ENCODE assay signal across 1 cellular context in genomic region chr10:98910048-98910447, GRCh38.
TF ChIP-seq lines count a peak whose summit lies in the region.

No MANE protein-coding gene starts in this region.

TF ChIP-seq in K562, 482 proteins besides CTCF, POLR2A, EP300 and RAD21 (continued from another document):
- no peak for TF ChIP-seq ZNF407 (IDR thresholded peaks at IDR 0.05; ENCODE audit: low read depth)
- TF ChIP-seq GABPA (tag; conservative IDR thresholded peaks at IDR 0.05; ENCODE audit: low read depth), result no peak
- 0 out of 2 replicates have a peak, but pooled peaks have one; percentile 42 for TF ChIP-seq BACH1 (tag; IDR thresholded peaks at IDR 0.05)
- TF ChIP-seq ZNF431 (CRISPR knock-in tag; IDR thresholded peaks at IDR 0.05), result no peak
- no peak; the same call in 1 of the 2 replicates for TF ChIP-seq ILF3 (IDR thresholded peaks at IDR 0.05; ENCODE audit: borderline replicate concordance)
- no peak for TF ChIP-seq TCFL5 (CRISPR knock-in tag; conservative IDR thresholded peaks at IDR 0.05)
- TF ChIP-seq ZNF717 (CRISPR knock-in tag; IDR thresholded peaks at IDR 0.05), result no peak
- TF ChIP-seq COPS2 (conservative IDR thresholded peaks at IDR 0.05), result no peak
- TF ChIP-seq ZBTB33 (CRISPR knock-in tag; IDR thresholded peaks at IDR 0.05), result 0 out of 2 replicates have a peak, but pooled peaks have one; percentile 16
- no peak for TF ChIP-seq ZSCAN29 (IDR thresholded peaks at IDR 0.05)
- peak; percentile 88 for TF ChIP-seq RNF2 (IDR thresholded peaks at IDR 0.05)
- no peak for TF ChIP-seq ZHX1 (conservative IDR thresholded peaks at IDR 0.05; ENCODE audit: low read length)
- no peak for TF ChIP-seq XRCC3 (IDR thresholded peaks at IDR 0.05)
- TF ChIP-seq TFAP4 (CRISPR knock-in tag; IDR thresholded peaks at IDR 0.05; ENCODE audit: borderline replicate concordance), result no peak
- TF ChIP-seq ZBTB12 (CRISPR knock-in tag; IDR thresholded peaks at IDR 0.05), result no peak
- TF ChIP-seq ZNF778 (CRISPR knock-in tag; IDR thresholded peaks at IDR 0.05), result no peak
- no peak for TF ChIP-seq CBX5 (IDR thresholded peaks at IDR 0.05; ENCODE audit: borderline replicate concordance, low read depth)
- TF ChIP-seq ATF3 (IDR thresholded peaks at IDR 0.05), result peak; percentile 94
- TF ChIP-seq ATF3 (CRISPR knock-in tag; conservative IDR thresholded peaks at IDR 0.05), result peak; percentile 62; the same call in 1 of the 2 replicates
- TF ChIP-seq TAF15 (IDR thresholded peaks at IDR 0.05; ENCODE audit: low read depth, low read length), result no peak
- TF ChIP-seq ZNF740 (CRISPR knock-in tag; IDR thresholded peaks at IDR 0.05), result no peak
- no peak for TF ChIP-seq ZNF740 (tag; IDR thresholded peaks at IDR 0.05)
TF ChIP-seq in K562: peak in this region for 118.
